In genomic region chr13:98144501-98145350, GRCh38 we compare ENCODE assay signal across 8 cellular contexts. TPM values are rescaled to one million over a fixed set of nuclear protein-coding genes. Genes with fewer than 3 reads are reported as not detected.
A peak's percentile ranks its signal among the peaks of the same experiment; 100 is the strongest.
DNase-seq lines count a peak whose midpoint lies in the region; ATAC-seq and TF ChIP-seq lines count a peak whose summit lies in the region.

No MANE protein-coding gene starts in this region.

- H3K27me3 ChIP-seq in CD8-positive, alpha-beta T cell (ENCODE audit: insufficient read depth, low read length), result peaks cover 6% of the 10 kb centered on the region
- no peaks in the 10 kb centered on the region for H3K27me3 ChIP-seq in ascending aorta

- no peaks in the 10 kb centered on the region for H3K9me3 Mint-ChIP-seq in CD8-positive, alpha-beta T cell
- H3K9me3 Mint-ChIP-seq in stimulated activated memory B cell treated with anti-CD40 and anti-IgM and Interleukin-4, amounts not matched to agents 10 μg/mL and 1 μg/mL and 100 μg/mL, for 72 hours, result no peaks in the 10 kb centered on the region
- no peaks in the 10 kb centered on the region for H3K9me3 Mint-ChIP-seq in activated T-helper 2 cell treated with anti-CD3 and anti-CD28 coated beads, Interferon-gamma antibody, Interleukin-2, Interleukin-4, amounts not matched to agents 10 μg/mL and 5 μg/mL and 100 μg/mL, durations not matched to agents 14 hours and 24 hours and 36 hours

- intact Hi-C loops in CD8-positive, alpha-beta T cell (cut with DNase I, micrococcal nuclease), result no loop called here
- intact Hi-C loops in ascending aorta (cut with DNase I), result loop anchor here (10.0 kb wide), 2 partner anchors 170 to 530 kb away; no protein-coding TSS in a partner anchor
- intact Hi-C loops in activated T-helper 2 cell treated with anti-CD3 and anti-CD28 coated beads, Interferon-gamma antibody, Interleukin-2, Interleukin-4, amounts not matched to agents 10 μg/mL and 5 μg/mL and 100 μg/mL, durations not matched to agents 14 hours and 24 hours and 36 hours (cut with micrococcal nuclease), result loop anchor here (10.0 kb wide), 1 partner anchor 710 kb away; the partner anchor contains the start of gene RAP2A

- H3K27me3 Mint-ChIP-seq in CD8-positive, alpha-beta T cell (ENCODE audit: low read depth), result peaks cover 51% of the 10 kb centered on the region
- H3K27me3 Mint-ChIP-seq in stimulated activated memory B cell treated with anti-CD40 and anti-IgM and Interleukin-4, amounts not matched to agents 10 μg/mL and 1 μg/mL and 100 μg/mL, for 72 hours, result peaks cover 77% of the 10 kb centered on the region
- peaks cover 63% of the 10 kb centered on the region for H3K27me3 Mint-ChIP-seq in activated T-helper 2 cell treated with anti-CD3 and anti-CD28 coated beads, Interferon-gamma antibody, Interleukin-2, Interleukin-4, amounts not matched to agents 10 μg/mL and 5 μg/mL and 100 μg/mL, durations not matched to agents 14 hours and 24 hours and 36 hours (ENCODE audit: low read depth)

- no peak for DNase-seq in CD8-positive, alpha-beta T cell
- peak; percentile 70 for DNase-seq in HT1080 (ENCODE audit: low read depth)
- no peak for DNase-seq in ascending aorta (ENCODE audit: low spot score in 2 of 2)
- peak; percentile 67 for DNase-seq in iris pigment epithelial cell (ENCODE audit: low read depth)
- DNase-seq in activated T-helper 2 cell treated with anti-CD3 and anti-CD28 coated beads, Interferon-gamma antibody, Interleukin-2, Interleukin-4, amounts not matched to agents 10 μg/mL and 5 μg/mL and 100 μg/mL, durations not matched to agents 14 hours and 24 hours and 36 hours (ENCODE audit: low spot score), result no peak
- DNase-seq in cortex of kidney (lab: John Stamatoyannopoulos, UW), result no peak
- DNase-seq in UCSD-AML1 (lab: John Stamatoyannopoulos, UW; ENCODE audit: unreplicated experiment), result no peak

- H3K27ac ChIP-seq in CD8-positive, alpha-beta T cell (ENCODE audit: low read depth, low read length), result no peak overlapping the region
- H3K27ac ChIP-seq in ascending aorta, result no peak overlapping the region

- POLR2A ChIA-PET in CD8-positive, alpha-beta T cell (lab: Charles Lee), result no interaction called here

- no peaks in the 10 kb centered on the region for H3K36me3 ChIP-seq in CD8-positive, alpha-beta T cell (ENCODE audit: insufficient read depth, low read length)
- H3K36me3 ChIP-seq in ascending aorta, result no peaks in the 10 kb centered on the region

- H3K4me1 Mint-ChIP-seq in CD8-positive, alpha-beta T cell (ENCODE audit: low read depth), result peaks cover 10% of the 10 kb centered on the region
- peaks cover 17% of the 10 kb centered on the region for H3K4me1 Mint-ChIP-seq in stimulated activated memory B cell treated with anti-CD40 and anti-IgM and Interleukin-4, amounts not matched to agents 10 μg/mL and 1 μg/mL and 100 μg/mL, for 72 hours
- H3K4me1 Mint-ChIP-seq in activated T-helper 2 cell treated with anti-CD3 and anti-CD28 coated beads, Interferon-gamma antibody, Interleukin-2, Interleukin-4, amounts not matched to agents 10 μg/mL and 5 μg/mL and 100 μg/mL, durations not matched to agents 14 hours and 24 hours and 36 hours (ENCODE audit: low read depth), result peaks cover 4% of the 10 kb centered on the region

- no peak for TF ChIP-seq CTCF in CD8-positive, alpha-beta T cell (IDR thresholded peaks at IDR 0.05)
- TF ChIP-seq CTCF in ascending aorta (IDR thresholded peaks at IDR 0.05), result no peak

- H3K4me3 ChIP-seq in CD8-positive, alpha-beta T cell (ENCODE audit: low read depth, low read length), result no peak overlapping the region
- H3K4me3 ChIP-seq in ascending aorta, result peak overlapping the region; percentile 73 to 85

- peaks cover 3% of the 10 kb centered on the region for H3K4me1 ChIP-seq in CD8-positive, alpha-beta T cell (ENCODE audit: insufficient read depth, low read length)
- peaks cover 4 to 10% of the 10 kb centered on the region in 2 donors for H3K4me1 ChIP-seq in ascending aorta

- CTCF ChIA-PET in CD8-positive, alpha-beta T cell (lab: Charles Lee), result no interaction called here

- no peaks in the 10 kb centered on the region for H3K9me3 ChIP-seq in CD8-positive, alpha-beta T cell (ENCODE audit: low read length)
- H3K9me3 ChIP-seq in ascending aorta, result no peaks in the 10 kb centered on the region

- H3K27ac Mint-ChIP-seq in CD8-positive, alpha-beta T cell, result no peak overlapping the region
- no peak overlapping the region for H3K27ac Mint-ChIP-seq in stimulated activated memory B cell treated with anti-CD40 and anti-IgM and Interleukin-4, amounts not matched to agents 10 μg/mL and 1 μg/mL and 100 μg/mL, for 72 hours
- H3K27ac Mint-ChIP-seq in activated T-helper 2 cell treated with anti-CD3 and anti-CD28 coated beads, Interferon-gamma antibody, Interleukin-2, Interleukin-4, amounts not matched to agents 10 μg/mL and 5 μg/mL and 100 μg/mL, durations not matched to agents 14 hours and 24 hours and 36 hours, result no peak overlapping the region

- no peaks in the 10 kb centered on the region for H3K36me3 Mint-ChIP-seq in CD8-positive, alpha-beta T cell
- no peaks in the 10 kb centered on the region for H3K36me3 Mint-ChIP-seq in stimulated activated memory B cell treated with anti-CD40 and anti-IgM and Interleukin-4, amounts not matched to agents 10 μg/mL and 1 μg/mL and 100 μg/mL, for 72 hours
- H3K36me3 Mint-ChIP-seq in activated T-helper 2 cell treated with anti-CD3 and anti-CD28 coated beads, Interferon-gamma antibody, Interleukin-2, Interleukin-4, amounts not matched to agents 10 μg/mL and 5 μg/mL and 100 μg/mL, durations not matched to agents 14 hours and 24 hours and 36 hours (ENCODE audit: low read depth), result no peaks in the 10 kb centered on the region

- no peak for ATAC-seq in CD8-positive, alpha-beta T cell
- no peak for ATAC-seq in stimulated activated memory B cell treated with anti-CD40 and anti-IgM and Interleukin-4, amounts not matched to agents 10 μg/mL and 1 μg/mL and 100 μg/mL, for 72 hours

- H3K4me3 Mint-ChIP-seq in CD8-positive, alpha-beta T cell, result peak overlapping the region; percentile 71
- H3K4me3 Mint-ChIP-seq in stimulated activated memory B cell treated with anti-CD40 and anti-IgM and Interleukin-4, amounts not matched to agents 10 μg/mL and 1 μg/mL and 100 μg/mL, for 72 hours, result peak overlapping the region; percentile 75
- no peak overlapping the region for H3K4me3 Mint-ChIP-seq in activated T-helper 2 cell treated with anti-CD3 and anti-CD28 coated beads, Interferon-gamma antibody, Interleukin-2, Interleukin-4, amounts not matched to agents 10 μg/mL and 5 μg/mL and 100 μg/mL, durations not matched to agents 14 hours and 24 hours and 36 hours (ENCODE audit: low read depth)

RNA-seq across cellular contexts. Expression of gene FARP1, which starts 1.8 kb away (rescaled TPM):
- under 1 TPM; 0.17 to 0.30 TPM for total RNA-seq in CD8-positive, alpha-beta T cell
- 8.9 and 17.7 TPM in 2 replicates for total RNA-seq in HT1080 (2014; rRNA removed; shearing (Covaris generic))
- polyA plus RNA-seq in HT1080 (2015; cell fraction: cytosol; rRNA removed), result 22.2 and 24.4 TPM in 2 replicates
- polyA plus RNA-seq in HT1080 (2015; cell fraction: nucleus; rRNA removed), result 20.0 and 21.8 TPM in 2 replicates
- total RNA-seq in ascending aorta, result 80.8 TPM
- total RNA-seq in activated T-helper 2 cell treated with anti-CD3 and anti-CD28 coated beads, Interferon-gamma antibody, Interleukin-2, Interleukin-4, amounts not matched to agents 10 μg/mL and 5 μg/mL and 100 μg/mL, durations not matched to agents 14 hours and 24 hours and 36 hours, result 0.55 and 0.89 TPM in 2 replicates

RNA-seq across cellular contexts. Expression of gene RNF113B, which starts 32.3 kb away (rescaled TPM):
- total RNA-seq in CD8-positive, alpha-beta T cell, result not detected
- not detected in 2 replicates for total RNA-seq in HT1080 (2014; rRNA removed; shearing (Covaris generic))
- polyA plus RNA-seq in HT1080 (2015; cell fraction: cytosol; rRNA removed), result not detected in 2 replicates
- polyA plus RNA-seq in HT1080 (2015; cell fraction: nucleus; rRNA removed), result not detected in 2 replicates
- not detected for total RNA-seq in ascending aorta
- not detected in 2 replicates for total RNA-seq in activated T-helper 2 cell treated with anti-CD3 and anti-CD28 coated beads, Interferon-gamma antibody, Interleukin-2, Interleukin-4, amounts not matched to agents 10 μg/mL and 5 μg/mL and 100 μg/mL, durations not matched to agents 14 hours and 24 hours and 36 hours

Comparison
In these comparisons a context has a peak if more than half of its experiments do, and no peak if none do; other contexts are left out.
1. DNase-seq: peak in HT1080 (single experiment) and iris pigment epithelial cell (single experiment); none in CD8-positive, alpha-beta T cell (0 of 7), ascending aorta (0 of 2), activated T-helper 2 cell treated with anti-CD3 and anti-CD28 coated beads, Interferon-gamma antibody, Interleukin-2, Interleukin-4, amounts not matched to agents 10 μg/mL and 5 μg/mL and 100 μg/mL, durations not matched to agents 14 hours and 24 hours and 36 hours (single experiment), cortex of kidney (single experiment) and UCSD-AML1 (single experiment).
2. intact Hi-C loops: an anchor here in ascending aorta (10.0 kb wide) and activated T-helper 2 cell treated with anti-CD3 and anti-CD28 coated beads, Interferon-gamma antibody, Interleukin-2, Interleukin-4, amounts not matched to agents 10 μg/mL and 5 μg/mL and 100 μg/mL, durations not matched to agents 14 hours and 24 hours and 36 hours (10.0 kb wide); none called in CD8-positive, alpha-beta T cell.